3 cellular contexts compared by ENCODE assay signal in the genomic region with DNA sequence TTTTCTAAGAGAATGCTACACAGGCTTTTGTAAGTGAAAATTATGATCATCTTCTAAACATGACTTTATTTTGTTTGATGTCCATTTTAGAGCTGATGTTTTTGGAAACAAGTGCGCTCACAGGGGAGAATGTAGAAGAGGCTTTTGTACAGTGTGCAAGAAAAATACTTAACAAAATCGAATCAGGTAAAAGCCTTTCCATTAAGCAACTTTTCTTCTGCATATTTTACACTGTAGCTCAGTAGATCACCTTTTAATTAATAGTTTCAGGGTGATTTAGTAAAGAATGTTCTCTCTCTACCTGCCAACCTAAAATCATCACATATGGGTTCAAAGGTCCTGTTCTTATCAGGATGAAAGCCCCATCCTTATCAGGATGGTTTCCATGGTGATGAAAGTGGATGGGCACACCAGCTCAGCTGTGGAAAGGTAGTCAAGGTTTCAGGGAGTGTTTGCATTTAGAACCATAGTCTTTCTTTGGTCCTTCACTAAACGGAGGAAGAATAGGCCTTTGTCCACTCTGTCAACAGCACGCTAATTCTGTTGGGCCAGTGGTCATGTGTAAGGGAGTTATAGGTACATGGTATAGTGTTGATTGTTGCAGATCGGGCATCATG.
TF ChIP-seq lines count a peak whose summit lies in the region.

No MANE protein-coding gene starts in this region.

TF ChIP-seq in IMR-90, 13 proteins besides CTCF, POLR2A, EP300 and RAD21:
- TF ChIP-seq NFE2L2 (IDR thresholded peaks at IDR 0.05; ENCODE audit: low read depth, low read length): no peak
- no peak for TF ChIP-seq CHD1 (IDR thresholded peaks at IDR 0.05; ENCODE audit: low read depth, low read length)
- TF ChIP-seq, protein P1, sequence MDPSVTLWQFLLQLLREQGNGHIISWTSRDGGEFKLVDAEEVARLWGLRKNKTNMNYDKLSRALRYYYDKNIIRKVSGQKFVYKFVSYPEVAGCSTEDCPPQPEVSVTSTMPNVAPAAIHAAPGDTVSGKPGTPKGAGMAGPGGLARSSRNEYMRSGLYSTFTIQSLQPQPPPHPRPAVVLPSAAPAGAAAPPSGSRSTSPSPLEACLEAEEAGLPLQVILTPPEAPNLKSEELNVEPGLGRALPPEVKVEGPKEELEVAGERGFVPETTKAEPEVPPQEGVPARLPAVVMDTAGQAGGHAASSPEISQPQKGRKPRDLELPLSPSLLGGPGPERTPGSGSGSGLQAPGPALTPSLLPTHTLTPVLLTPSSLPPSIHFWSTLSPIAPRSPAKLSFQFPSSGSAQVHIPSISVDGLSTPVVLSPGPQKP (IDR thresholded peaks at IDR 0.05; ENCODE audit: borderline replicate concordance, low read depth, low read length): no peak
- no peak for TF ChIP-seq RFX5 (IDR thresholded peaks at IDR 0.05; ENCODE audit: low read depth, low read length)
- no peak for TF ChIP-seq MAFK (IDR thresholded peaks at IDR 0.05; ENCODE audit: low read depth, low read length)
- no peak for TF ChIP-seq MAZ (IDR thresholded peaks at IDR 0.05; ENCODE audit: borderline replicate concordance, low read depth, low read length)

TF ChIP-seq in K562, 482 proteins besides CTCF, POLR2A, EP300 and RAD21:
- peak; percentile 60 for TF ChIP-seq RFX1 (IDR thresholded peaks at IDR 0.05)
- TF ChIP-seq, protein P2, sequence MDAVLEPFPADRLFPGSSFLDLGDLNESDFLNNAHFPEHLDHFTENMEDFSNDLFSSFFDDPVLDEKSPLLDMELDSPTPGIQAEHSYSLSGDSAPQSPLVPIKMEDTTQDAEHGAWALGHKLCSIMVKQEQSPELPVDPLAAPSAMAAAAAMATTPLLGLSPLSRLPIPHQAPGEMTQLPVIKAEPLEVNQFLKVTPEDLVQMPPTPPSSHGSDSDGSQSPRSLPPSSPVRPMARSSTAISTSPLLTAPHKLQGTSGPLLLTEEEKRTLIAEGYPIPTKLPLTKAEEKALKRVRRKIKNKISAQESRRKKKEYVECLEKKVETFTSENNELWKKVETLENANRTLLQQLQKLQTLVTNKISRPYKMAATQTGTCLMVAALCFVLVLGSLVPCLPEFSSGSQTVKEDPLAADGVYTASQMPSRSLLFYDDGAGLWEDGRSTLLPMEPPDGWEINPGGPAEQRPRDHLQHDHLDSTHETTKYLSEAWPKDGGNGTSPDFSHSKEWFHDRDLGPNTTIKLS (IDR thresholded peaks at IDR 0.05; ENCODE audit: borderline replicate concordance, low read depth): no peak

TF ChIP-seq in liver, 16 proteins besides CTCF, POLR2A, EP300 and RAD21:
- TF ChIP-seq HNF4G (IDR thresholded peaks at IDR 0.05) (peak; percentile 66), TAF1 (conservative IDR thresholded peaks at IDR 0.05) (no peak), FOXA1 (IDR thresholded peaks at IDR 0.05) (no peak), SP1 (IDR thresholded peaks at IDR 0.05) (peak; percentile 67), JUND (IDR thresholded peaks at IDR 0.05) (peak in 1 of 2 donors; percentile 33), YY1 (IDR thresholded peaks at IDR 0.05) (no peak), RXRA (IDR thresholded peaks at IDR 0.05) (peak in 1 of 2 donors; percentile 53), HNF4A (conservative IDR thresholded peaks at IDR 0.05) (peak; percentile 87 to 91), FOXA2 (IDR thresholded peaks at IDR 0.05) (peak; percentile 34), EGR1 (IDR thresholded peaks at IDR 0.05; ENCODE audit: low read depth in 2 of 2) (no peak)
- TF ChIP-seq, protein P3, sequence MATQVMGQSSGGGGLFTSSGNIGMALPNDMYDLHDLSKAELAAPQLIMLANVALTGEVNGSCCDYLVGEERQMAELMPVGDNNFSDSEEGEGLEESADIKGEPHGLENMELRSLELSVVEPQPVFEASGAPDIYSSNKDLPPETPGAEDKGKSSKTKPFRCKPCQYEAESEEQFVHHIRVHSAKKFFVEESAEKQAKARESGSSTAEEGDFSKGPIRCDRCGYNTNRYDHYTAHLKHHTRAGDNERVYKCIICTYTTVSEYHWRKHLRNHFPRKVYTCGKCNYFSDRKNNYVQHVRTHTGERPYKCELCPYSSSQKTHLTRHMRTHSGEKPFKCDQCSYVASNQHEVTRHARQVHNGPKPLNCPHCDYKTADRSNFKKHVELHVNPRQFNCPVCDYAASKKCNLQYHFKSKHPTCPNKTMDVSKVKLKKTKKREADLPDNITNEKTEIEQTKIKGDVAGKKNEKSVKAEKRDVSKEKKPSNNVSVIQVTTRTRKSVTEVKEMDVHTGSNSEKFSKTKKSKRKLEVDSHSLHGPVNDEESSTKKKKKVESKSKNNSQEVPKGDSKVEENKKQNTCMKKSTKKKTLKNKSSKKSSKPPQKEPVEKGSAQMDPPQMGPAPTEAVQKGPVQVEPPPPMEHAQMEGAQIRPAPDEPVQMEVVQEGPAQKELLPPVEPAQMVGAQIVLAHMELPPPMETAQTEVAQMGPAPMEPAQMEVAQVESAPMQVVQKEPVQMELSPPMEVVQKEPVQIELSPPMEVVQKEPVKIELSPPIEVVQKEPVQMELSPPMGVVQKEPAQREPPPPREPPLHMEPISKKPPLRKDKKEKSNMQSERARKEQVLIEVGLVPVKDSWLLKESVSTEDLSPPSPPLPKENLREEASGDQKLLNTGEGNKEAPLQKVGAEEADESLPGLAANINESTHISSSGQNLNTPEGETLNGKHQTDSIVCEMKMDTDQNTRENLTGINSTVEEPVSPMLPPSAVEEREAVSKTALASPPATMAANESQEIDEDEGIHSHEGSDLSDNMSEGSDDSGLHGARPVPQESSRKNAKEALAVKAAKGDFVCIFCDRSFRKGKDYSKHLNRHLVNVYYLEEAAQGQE (IDR thresholded peaks at IDR 0.05): no peak
- TF ChIP-seq, protein P4, sequence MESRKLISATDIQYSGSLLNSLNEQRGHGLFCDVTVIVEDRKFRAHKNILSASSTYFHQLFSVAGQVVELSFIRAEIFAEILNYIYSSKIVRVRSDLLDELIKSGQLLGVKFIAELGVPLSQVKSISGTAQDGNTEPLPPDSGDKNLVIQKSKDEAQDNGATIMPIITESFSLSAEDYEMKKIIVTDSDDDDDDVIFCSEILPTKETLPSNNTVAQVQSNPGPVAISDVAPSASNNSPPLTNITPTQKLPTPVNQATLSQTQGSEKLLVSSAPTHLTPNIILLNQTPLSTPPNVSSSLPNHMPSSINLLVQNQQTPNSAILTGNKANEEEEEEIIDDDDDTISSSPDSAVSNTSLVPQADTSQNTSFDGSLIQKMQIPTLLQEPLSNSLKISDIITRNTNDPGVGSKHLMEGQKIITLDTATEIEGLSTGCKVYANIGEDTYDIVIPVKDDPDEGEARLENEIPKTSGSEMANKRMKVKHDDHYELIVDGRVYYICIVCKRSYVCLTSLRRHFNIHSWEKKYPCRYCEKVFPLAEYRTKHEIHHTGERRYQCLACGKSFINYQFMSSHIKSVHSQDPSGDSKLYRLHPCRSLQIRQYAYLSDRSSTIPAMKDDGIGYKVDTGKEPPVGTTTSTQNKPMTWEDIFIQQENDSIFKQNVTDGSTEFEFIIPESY (IDR thresholded peaks at IDR 0.05): no peak
- TF ChIP-seq, protein P5, sequence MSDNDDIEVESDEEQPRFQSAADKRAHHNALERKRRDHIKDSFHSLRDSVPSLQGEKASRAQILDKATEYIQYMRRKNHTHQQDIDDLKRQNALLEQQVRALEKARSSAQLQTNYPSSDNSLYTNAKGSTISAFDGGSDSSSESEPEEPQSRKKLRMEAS (IDR thresholded peaks at IDR 0.05): no peak
- TF ChIP-seq, protein P6, sequence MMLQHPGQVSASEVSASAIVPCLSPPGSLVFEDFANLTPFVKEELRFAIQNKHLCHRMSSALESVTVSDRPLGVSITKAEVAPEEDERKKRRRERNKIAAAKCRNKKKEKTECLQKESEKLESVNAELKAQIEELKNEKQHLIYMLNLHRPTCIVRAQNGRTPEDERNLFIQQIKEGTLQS (IDR thresholded peaks at IDR 0.05): no peak
